ENCODE assay signal across 12 cellular contexts in genomic region chr4:147837435-147837834, GRCh38.
DNase-seq lines count a peak whose midpoint lies in the region; ATAC-seq and TF ChIP-seq lines count a peak whose summit lies in the region.
"Had no signal": no experiment of that assay in that cellular context is flagged by ENCODE, and none has a peak within 500 bp of the region (broad histone marks: within the 10 kb centered on the region; RNA-seq: fewer than 3 reads in every experiment).

No MANE protein-coding gene starts in this region.

- no peak overlapping the region for H3K9ac ChIP-seq in neural progenitor cell

- no peaks in the 10 kb centered on the region for H3K9me3 Mint-ChIP-seq in neural progenitor cell
- H3K9me3 Mint-ChIP-seq: activated T-cell treated with anti-CD3 and anti-CD28 coated beads, Interleukin-2, amount 50 U/mL, for 24 hours had no signal

- H3K4me1 Mint-ChIP-seq in neural progenitor cell, result peaks cover 10% of the 10 kb centered on the region

- no peaks in the 10 kb centered on the region for H3K79me2 ChIP-seq in neural progenitor cell (ENCODE audit: low read depth)

- DNase-seq in CD1c-positive myeloid dendritic cell (ENCODE audit: extremely low spot score) (peak; percentile 20), HT-29 (ENCODE audit: low spot score) (peak; percentile 25), choroid plexus epithelial cell (ENCODE audit: low read depth) (peak; percentile 53), neural progenitor cell (ENCODE audit: low spot score) (peak; percentile 31), posterior cingulate gyrus (no peak), activated T-cell treated with anti-CD3 and anti-CD28 coated beads for 4 hours (no peak), thyroid gland (no peak)
- DNase-seq: activated T-cell treated with anti-CD3 and anti-CD28 coated beads, Interleukin-2, amount 50 U/mL, for 24 hours; DMS79 treated with DMSO at 0.1 percent for 48 hours; NCI-H2029; stimulated activated naive CD8-positive, alpha-beta T cell treated with anti-CD3 and anti-CD28 coated beads, Interleukin-15, Interleukin-2, amounts not matched to agents 100 U/mL and 50 U/mL, for 24 hours had no signal

- H3K27me3 ChIP-seq in neural progenitor cell (no peaks in the 10 kb centered on the region), thyroid gland (no peaks in the 10 kb centered on the region)

- H3F3A ChIP-seq in neural progenitor cell (ENCODE audit: low read depth), result peaks cover 12% of the 10 kb centered on the region

- H2AFZ ChIP-seq in neural progenitor cell (replicated peaks), result no peak overlapping the region

- no peaks in the 10 kb centered on the region for H3K27me3 Mint-ChIP-seq in neural progenitor cell (ENCODE audit: insufficient read depth, low read depth)
- H3K27me3 Mint-ChIP-seq: activated T-cell treated with anti-CD3 and anti-CD28 coated beads, Interleukin-2, amount 50 U/mL, for 24 hours had no signal

- no peak overlapping the region for H3K4me3 Mint-ChIP-seq in neural progenitor cell
- H3K4me3 Mint-ChIP-seq: activated T-cell treated with anti-CD3 and anti-CD28 coated beads, Interleukin-2, amount 50 U/mL, for 24 hours had no signal

- 65 to 91% methylated on average over 1 of the region's 1 CpG for WGBS in thyroid gland, 2 donors

- H3K4me3 ChIP-seq in choroid plexus epithelial cell (ENCODE audit: low read depth, low read length) (no peak overlapping the region), neural progenitor cell (no peak overlapping the region), thyroid gland (replicated peaks in 1 of 3) (no peak overlapping the region)

- peak; percentile 44 for TF ChIP-seq CTCF in choroid plexus epithelial cell (conservative IDR thresholded peaks at IDR 0.05; ENCODE audit: low read depth, low read length)
- TF ChIP-seq CTCF in neural progenitor cell (IDR thresholded peaks at IDR 0.05), result peak; percentile 17
- no peak for TF ChIP-seq CTCF in thyroid gland (IDR thresholded peaks at IDR 0.05)

- no peak overlapping the region for H3K4me2 ChIP-seq in neural progenitor cell

- H4K20me1 ChIP-seq in neural progenitor cell (ENCODE audit: low read depth), result no peaks in the 10 kb centered on the region

- H3K27ac Mint-ChIP-seq in neural progenitor cell, result no peak overlapping the region
- H3K27ac Mint-ChIP-seq: activated T-cell treated with anti-CD3 and anti-CD28 coated beads, Interleukin-2, amount 50 U/mL, for 24 hours had no signal

- H3K36me3 ChIP-seq in neural progenitor cell (no peaks in the 10 kb centered on the region), thyroid gland (no peaks in the 10 kb centered on the region)

- no peak for ATAC-seq in GM21717 (IDR thresholded peaks at IDR 0.05; ENCODE audit: unreplicated experiment)
- ATAC-seq: stimulated activated naive CD8-positive, alpha-beta T cell treated with anti-CD3 and anti-CD28 coated beads, Interleukin-15, Interleukin-2, amounts not matched to agents 100 U/mL and 50 U/mL, for 24 hours had no signal

- TF ChIP-seq POLR2A in thyroid gland (IDR thresholded peaks at IDR 0.05), result no peak

- H3K4me1 ChIP-seq in neural progenitor cell (peaks cover 37% of the 10 kb centered on the region), thyroid gland (peaks cover 0 to 5% of the 10 kb centered on the region in 2 donors)

- H3K9me3 ChIP-seq in neural progenitor cell (ENCODE audit: low read depth) (no peaks in the 10 kb centered on the region), thyroid gland (no peaks in the 10 kb centered on the region)

- H3K27ac ChIP-seq in neural progenitor cell, result no peak overlapping the region
- H3K27ac ChIP-seq in thyroid gland, result no peak overlapping the region

- intact Hi-C loops in posterior cingulate gyrus (cut with DNase I) (no loop called here), thyroid gland (cut with DNase I) (no loop called here)

- peaks cover 1% of the 10 kb centered on the region for H3K36me3 Mint-ChIP-seq in neural progenitor cell

Comparison
In these comparisons a context has a peak if more than half of its experiments do, and no peak if none do; other contexts are left out.
1. DNase-seq: peak in CD1c-positive myeloid dendritic cell (single experiment), HT-29 (single experiment), choroid plexus epithelial cell (single experiment) and neural progenitor cell (single experiment); none in posterior cingulate gyrus (0 of 10), activated T-cell treated with anti-CD3 and anti-CD28 coated beads for 4 hours (single experiment) and thyroid gland (0 of 2).
2. CTCF ChIP-seq: peak in choroid plexus epithelial cell (single experiment) and neural progenitor cell (single experiment); none in thyroid gland (0 of 6).